Comparison of ENCODE assay signal across 21 cellular contexts in genomic region chr10:4909118-4909517, GRCh38.
"Had no signal": no experiment of that assay in that cellular context is flagged by ENCODE, and none has a peak within 500 bp of the region (broad histone marks: within the 10 kb centered on the region; RNA-seq: fewer than 3 reads in every experiment).

No MANE protein-coding gene starts in this region.

- H3K9me3 ChIP-seq: breast epithelium, Peyer's patch, SJSA1 had no signal

- H3K27ac ChIP-seq: breast epithelium, KMS-11, Peyer's patch, SJSA1 had no signal

- H3K4me1 ChIP-seq: breast epithelium, Peyer's patch, SJSA1 had no signal

- H3K27me3 ChIP-seq: breast epithelium, Peyer's patch, SJSA1 had no signal

- H3K36me3 ChIP-seq: breast epithelium, Peyer's patch, SJSA1 had no signal

- H3K4me3 ChIP-seq: breast epithelium, Peyer's patch, SJSA1 had no signal

- DNase-seq: activated CD4-positive, alpha-beta T cell treated with anti-CD3 and anti-CD28 coated beads for 48 hours; activated CD4-positive, alpha-beta T cell treated with anti-CD3 and anti-CD28 coated beads, Interleukin-2, amount 50 U/mL, for 4 hours; activated CD4-positive, CD25-positive, alpha-beta regulatory T cell treated with anti-CD3 and anti-CD28 coated beads, Interleukin-2, amount 50 U/mL, for 72 hours; activated CD8-positive, alpha-beta memory T cell treated with anti-CD3 and anti-CD28 coated beads, Interleukin-2, amount 10 ng/mL, durations not matched to agents 7 days and 5 days; activated effector memory CD4-positive, alpha-beta T cell treated with Interleukin-2 at 50 U/mL for 16 hours; activated naive CD4-positive, alpha-beta T cell; activated T-cell treated with anti-CD3 and anti-CD28 coated beads, Interleukin-2, amount 50 U/mL, for 24 hours; central memory CD4-positive, alpha-beta T cell; NCI-H1092; NCI-H1417; NCI-H2029 treated with DMSO at 0.1 percent for 48 hours; NCI-H446; NCI-H524; Peyer's patch; SHP77; SW 1271 had no signal

- ATAC-seq: activated CD8-positive, alpha-beta memory T cell treated with anti-CD3 and anti-CD28 coated beads, Interleukin-2, amount 10 ng/mL, durations not matched to agents 7 days and 5 days; SK-N-SH treated with all-trans-retinoic acid at 6 μM for 48 hours; WTC11 had no signal
